In the genomic region with DNA sequence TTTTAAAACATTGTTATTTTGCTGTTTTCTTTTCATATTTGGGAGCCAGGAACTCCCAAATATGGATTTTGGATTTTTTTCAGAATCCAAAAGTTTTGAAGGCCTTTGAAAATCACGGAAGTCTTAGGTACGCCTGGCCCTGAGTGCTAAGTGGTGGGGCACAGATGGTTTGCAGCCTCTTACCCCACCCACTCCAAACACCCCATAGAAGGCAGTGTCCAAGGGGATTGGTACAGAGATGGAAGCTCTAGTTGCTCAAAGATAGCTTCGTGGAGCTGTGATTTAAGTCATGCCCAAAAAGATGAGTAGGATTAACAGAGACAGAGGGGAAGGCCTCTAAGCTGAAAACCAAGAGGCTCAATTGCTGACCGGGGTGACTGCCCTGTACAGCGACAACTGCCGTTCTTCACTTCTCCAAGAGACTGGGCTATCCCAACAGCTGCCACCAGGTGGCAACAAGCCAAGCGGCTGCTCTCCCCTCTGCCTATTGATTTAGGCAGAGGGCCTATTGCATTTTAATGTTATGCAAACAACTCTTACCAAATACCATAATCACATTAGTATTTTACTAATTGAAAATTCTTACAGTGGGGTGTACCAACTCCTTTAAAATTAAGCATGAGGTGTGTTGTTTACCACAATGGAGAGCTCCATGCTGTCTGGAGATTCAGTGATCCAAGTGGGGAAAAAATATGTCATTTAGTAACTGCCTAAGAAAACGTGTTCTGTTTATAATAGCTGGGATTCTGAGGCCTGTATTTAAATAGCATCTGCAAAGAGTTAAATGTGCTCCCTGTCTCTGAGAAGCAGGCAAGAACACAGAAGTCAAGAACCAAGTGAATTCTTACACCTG, we compare ENCODE assay signal across 8 cellular contexts.
A peak's percentile ranks its signal among the peaks of the same experiment; 100 is the strongest.
DNase-seq lines count a peak whose midpoint lies in the region; ATAC-seq and TF ChIP-seq lines count a peak whose summit lies in the region.

No MANE protein-coding gene starts in this region.

- intact Hi-C loops in CD8-positive, alpha-beta T cell (cut with DNase I, micrococcal nuclease), result loop anchor here (1.0 to 10.0 kb wide), 3 partner anchors 68 to 379 kb away; a partner anchor contains a TSS
- intact Hi-C loops in colonic mucosa (cut with DNase I) (loop anchor here (2.0 kb wide), 1 partner anchor 378 kb away; no protein-coding TSS in a partner anchor), left lung (cut with DNase I) (loop anchor here in 1 of 2 donors (2.0 kb wide), 1 partner anchor 380 kb away; no protein-coding TSS in a partner anchor)

- no peaks in the 10 kb centered on the region for H3K4me1 ChIP-seq in CD8-positive, alpha-beta T cell (ENCODE audit: insufficient read depth, low read length)
- H3K4me1 ChIP-seq in colonic mucosa, result no peaks in the 10 kb centered on the region
- H3K4me1 ChIP-seq in left lung, result peaks cover 0 to 5% of the 10 kb centered on the region in 2 donors

- no peak overlapping the region for H3K9ac ChIP-seq in colonic mucosa (ENCODE audit: low read depth in 2 of 2, low read length in 2 of 2)

- POLR2A ChIA-PET in CD8-positive, alpha-beta T cell (lab: Charles Lee), result interaction anchor here (1.5 kb wide), 1 partner anchor 380 kb away, joined by 6 read pairs; no protein-coding TSS in a partner anchor

- no peak overlapping the region for H3K4me3 Mint-ChIP-seq in CD8-positive, alpha-beta T cell

- no peak overlapping the region for H3K4me3 ChIP-seq in CD8-positive, alpha-beta T cell (ENCODE audit: low read depth, low read length)
- no peak overlapping the region for H3K4me3 ChIP-seq in HFF-Myc (replicated peaks; ENCODE audit: low read depth, low read length)
- no peak overlapping the region for H3K4me3 ChIP-seq in colonic mucosa
- H3K4me3 ChIP-seq in left lung, result no peak overlapping the region

- H3K4me1 Mint-ChIP-seq in CD8-positive, alpha-beta T cell (ENCODE audit: low read depth), result peaks cover 3% of the 10 kb centered on the region

- H3K36me3 ChIP-seq in CD8-positive, alpha-beta T cell (ENCODE audit: insufficient read depth, low read length), result no peaks in the 10 kb centered on the region
- H3K36me3 ChIP-seq in colonic mucosa (no peaks in the 10 kb centered on the region), left lung (no peaks in the 10 kb centered on the region)

- TF ChIP-seq CTCF in CD8-positive, alpha-beta T cell (IDR thresholded peaks at IDR 0.05), result peak; percentile 80
- peak; percentile 90 for TF ChIP-seq CTCF in HFF-Myc (IDR thresholded peaks at IDR 0.05; ENCODE audit: low read depth, low read length, missing control alignments)
- TF ChIP-seq CTCF in colonic mucosa (IDR thresholded peaks at IDR 0.05), result peak; percentile 92
- TF ChIP-seq CTCF in left lung (IDR thresholded peaks at IDR 0.05), result peak; percentile 77 to 89

- CTCF ChIA-PET in CD8-positive, alpha-beta T cell (lab: Charles Lee), result interaction anchor here (0.6 to 6.7 kb wide), 31 partner anchors 10 to 554 kb away, joined by 3 to 98 read pairs (median 5); a partner anchor contains a TSS

- peaks cover 9% of the 10 kb centered on the region for H3K36me3 Mint-ChIP-seq in CD8-positive, alpha-beta T cell

- peak; percentile 65 to 89 (median 83) for DNase-seq in CD8-positive, alpha-beta T cell
- DNase-seq in HFF-Myc (ENCODE audit: extremely low read depth, low read depth) (peak; percentile 27), NCI-H524 treated with DMSO at 0.1 percent for 48 hours (lab: John Stamatoyannopoulos, UW) (peak; percentile 41), colonic mucosa (peak; percentile 86), left lung (peak; percentile 78 to 91)
- DNase-seq in activated CD4-positive, alpha-beta T cell treated with anti-CD3 and anti-CD28 coated beads for 48 hours, result peak; percentile 89
- DNase-seq in stimulated activated CD4-positive, alpha-beta T cell treated with anti-CD3 and anti-CD28 coated beads, TNF-alpha, amount 100 ng/mL, for 1 hour (ENCODE audit: low read depth in 3 of 3, low spot score in 1 of 3), result peak; percentile 62 to 86 (median 63)

- H3K27me3 ChIP-seq in CD8-positive, alpha-beta T cell (ENCODE audit: insufficient read depth, low read length), result no peaks in the 10 kb centered on the region
- H3K27me3 ChIP-seq in colonic mucosa (no peaks in the 10 kb centered on the region), left lung (no peaks in the 10 kb centered on the region)

- H3K27me3 Mint-ChIP-seq in CD8-positive, alpha-beta T cell (ENCODE audit: low read depth), result no peaks in the 10 kb centered on the region

- no peaks in the 10 kb centered on the region for H3K9me3 ChIP-seq in CD8-positive, alpha-beta T cell (ENCODE audit: low read length)
- H3K9me3 ChIP-seq in colonic mucosa (no peaks in the 10 kb centered on the region), left lung (no peaks in the 10 kb centered on the region)

- no peak overlapping the region for H3K27ac ChIP-seq in CD8-positive, alpha-beta T cell (ENCODE audit: low read depth, low read length)
- H3K27ac ChIP-seq in colonic mucosa (no peak overlapping the region), left lung (no peak overlapping the region)

- no peaks in the 10 kb centered on the region for H3K9me3 Mint-ChIP-seq in CD8-positive, alpha-beta T cell

- no peak overlapping the region for H3K27ac Mint-ChIP-seq in CD8-positive, alpha-beta T cell

- peak; percentile 94 for ATAC-seq in CD8-positive, alpha-beta T cell
- peak; percentile 98 for ATAC-seq in left lung
- ATAC-seq in HG02623 (IDR thresholded peaks at IDR 0.05; ENCODE audit: unreplicated experiment), result no peak

Comparison
In these comparisons a context has a peak if more than half of its experiments do, and no peak if none do; other contexts are left out.
1. DNase-seq: peak in every context shown above with its lines; median percentile 89 in activated CD4-positive, alpha-beta T cell treated with anti-CD3 and anti-CD28 coated beads for 48 hours; 86 in colonic mucosa; 84 in left lung; 83 in CD8-positive, alpha-beta T cell; 63 in stimulated activated CD4-positive, alpha-beta T cell treated with anti-CD3 and anti-CD28 coated beads, TNF-alpha, amount 100 ng/mL, for 1 hour; 41 in NCI-H524 treated with DMSO at 0.1 percent for 48 hours; 27 in HFF-Myc.